In genomic region chr2:1390118-1390517, GRCh38 we compare ENCODE assay signal across 12 cellular contexts. TPM values are rescaled to one million over a fixed set of nuclear protein-coding genes. Genes with fewer than 3 reads are reported as not detected.
"Had no signal": no experiment of that assay in that cellular context is flagged by ENCODE, and none has a peak within 500 bp of the region (broad histone marks: within the 10 kb centered on the region; RNA-seq: fewer than 3 reads in every experiment).

No MANE protein-coding gene starts in this region.

RNA-seq across cellular contexts. Expression of gene TPO, which starts 23.1 kb away (rescaled TPM):
- total RNA-seq: activated naive CD4-positive, alpha-beta T cell treated with anti-CD3 and anti-CD28 coated beads for 36 hours; activated naive CD4-positive, alpha-beta T cell treated with anti-CD3 and anti-CD28 coated beads, Interleukin-2, amount 50 U/mL, for 72 hours; activated naive CD8-positive, alpha-beta T cell treated with anti-CD3 and anti-CD28 coated beads for 36 hours; activated naive CD8-positive, alpha-beta T cell treated with anti-CD3 and anti-CD28 coated beads, Interleukin-2, amount 10 ng/mL, durations not matched to agents 7 days and 5 days; activated T-cell treated with anti-CD3 and anti-CD28 coated beads, Interleukin-2, amount 50 U/mL, for 4 hours; activated T-cell treated with anti-CD3 and anti-CD28 coated beads, Interleukin-2, amount 50 U/mL, for 72 hours; activated T-helper 1 cell treated with anti-CD3 and anti-CD28 coated beads, Interleukin-12 subunit alpha, Interleukin-12 subunit beta, Interleukin-2, Interleukin-4 antibody, amounts not matched to agents 30 ng/mL and 10 ng/mL and 1 ng/mL, durations not matched to agents 14 hours and 24 hours and 36 hours; activated T-helper 2 cell treated with anti-CD3 and anti-CD28 coated beads, Interferon-gamma antibody, Interleukin-2, Interleukin-4, amounts not matched to agents 10 μg/mL and 5 μg/mL and 100 μg/mL, durations not matched to agents 14 hours and 24 hours and 36 hours; astrocyte; bronchial epithelial cell; chondrocyte had no signal
- polyA plus RNA-seq: aorta had no signal
